Comparison of ENCODE assay signal across 9 cellular contexts in genomic region chr3:68876112-68876713, GRCh38. TPM values are rescaled to one million over a fixed set of nuclear protein-coding genes. Genes with fewer than 3 reads are reported as not detected.
DNase-seq lines count a peak whose midpoint lies in the region; ATAC-seq and TF ChIP-seq lines count a peak whose summit lies in the region.
"Had no signal": no experiment of that assay in that cellular context is flagged by ENCODE, and none has a peak within 500 bp of the region (broad histone marks: within the 10 kb centered on the region; RNA-seq: fewer than 3 reads in every experiment).

No MANE protein-coding gene starts in this region.

- no peak overlapping the region for H3K4me3 Mint-ChIP-seq in CD8-positive, alpha-beta memory T cell

- H3K4me3 ChIP-seq in CD8-positive, alpha-beta memory T cell (ENCODE audit: low read length) = no peak overlapping the region
- H3K4me3 ChIP-seq in WERI-Rb-1 (ENCODE audit: low read depth, low read length) (no peak overlapping the region), fibroblast of the aortic adventitia (ENCODE audit: low read depth, low read length) (no peak overlapping the region)

- peaks cover 7 to 35% of the 10 kb centered on the region in 2 donors for H3K27me3 Mint-ChIP-seq in CD8-positive, alpha-beta memory T cell

- POLR2A ChIA-PET in CD8-positive, alpha-beta memory T cell (lab: Charles Lee) = no interaction called here

- peak in 3 of 5 donors; percentile 28 to 49 (median 42) for DNase-seq in CD8-positive, alpha-beta memory T cell
- DNase-seq in NCI-H1694 (lab: John Stamatoyannopoulos, UW) = peak; percentile 23
- peak; percentile 40 for DNase-seq in WERI-Rb-1
- DNase-seq in fibroblast of the aortic adventitia (ENCODE audit: low read depth) = peak; percentile 82
- no peak for DNase-seq in omental fat pad (ENCODE audit: low spot score)
- DNase-seq in stimulated activated CD8-positive, alpha-beta memory T cell treated with anti-CD3 and anti-CD28 coated beads, Interleukin-4, amount 100 ng/mL, for 48 hours = no peak

- TF ChIP-seq CTCF in WERI-Rb-1 (IDR thresholded peaks at IDR 0.05; ENCODE audit: low read depth, low read length) (peak; percentile 66), fibroblast of the aortic adventitia (IDR thresholded peaks at IDR 0.05; ENCODE audit: insufficient read depth, low read length) (peak; percentile 93), omental fat pad (IDR thresholded peaks at IDR 0.05) (peak in 2 of 3 donors; percentile 22 to 30)

- H3K27ac ChIP-seq in CD8-positive, alpha-beta memory T cell (ENCODE audit: low read depth, low read length) = no peak overlapping the region
- H3K27ac ChIP-seq in WERI-Rb-1 = no peak overlapping the region

- CTCF ChIA-PET in CD8-positive, alpha-beta memory T cell (lab: Charles Lee) = interaction anchor here (0.7 to 6.5 kb wide), 8 partner anchors 11 to 1938 kb away, joined by 3 to 37 read pairs (median 4); no protein-coding TSS in a partner anchor

- peaks cover 0 to 2% (median 0%) of the 10 kb centered on the region in 5 donors for H3K9me3 Mint-ChIP-seq in CD8-positive, alpha-beta memory T cell

- H3K36me3 Mint-ChIP-seq in CD8-positive, alpha-beta memory T cell = no peaks in the 10 kb centered on the region

- no peaks in the 10 kb centered on the region for H3K4me1 ChIP-seq in CD8-positive, alpha-beta memory T cell (ENCODE audit: insufficient read depth, low read length)

- H3K27me3 ChIP-seq in CD8-positive, alpha-beta memory T cell (ENCODE audit: insufficient read depth, low read length, poor library complexity, severe bottlenecking) = no peaks in the 10 kb centered on the region
- no peaks in the 10 kb centered on the region for H3K27me3 ChIP-seq in WERI-Rb-1 (ENCODE audit: insufficient read depth, low read depth, severe bottlenecking)

- H3K9me3 ChIP-seq in CD8-positive, alpha-beta memory T cell (ENCODE audit: low read length) = no peaks in the 10 kb centered on the region
- H3K9me3 ChIP-seq in WERI-Rb-1 (ENCODE audit: severe bottlenecking) = no peaks in the 10 kb centered on the region

- no peaks in the 10 kb centered on the region for H3K36me3 ChIP-seq in CD8-positive, alpha-beta memory T cell (ENCODE audit: insufficient read depth, low read length)
- no peaks in the 10 kb centered on the region for H3K36me3 ChIP-seq in WERI-Rb-1

- no peak overlapping the region for H3K27ac Mint-ChIP-seq in CD8-positive, alpha-beta memory T cell

- peak; percentile 82 for ATAC-seq in GM18517 (IDR thresholded peaks at IDR 0.05; ENCODE audit: unreplicated experiment)
- peak; percentile 83 for ATAC-seq in HG02943 (IDR thresholded peaks at IDR 0.05; ENCODE audit: low read depth, unreplicated experiment)
- no peak for ATAC-seq in omental fat pad (ENCODE audit: low FRiP score)

- H3K4me1 Mint-ChIP-seq in CD8-positive, alpha-beta memory T cell = no peaks in the 10 kb centered on the region

RNA-seq across cellular contexts. Expression of gene TAFA4, which starts 56.1 kb away (rescaled TPM):
- not detected for total RNA-seq in CD8-positive, alpha-beta memory T cell
- not detected for polyA plus RNA-seq in CD8-positive, alpha-beta memory T cell
- total RNA-seq in fibroblast of the aortic adventitia (ENCODE audit: low replicate concordance) (not detected in 2 replicates), omental fat pad (not detected)
- total RNA-seq: activated CD8-positive, alpha-beta memory T cell treated with anti-CD3 and anti-CD28 coated beads for 36 hours had no signal

Comparison
In these comparisons a context has a peak if more than half of its experiments do, and no peak if none do; other contexts are left out.
1. DNase-seq: peak in CD8-positive, alpha-beta memory T cell (3 of 5), NCI-H1694 (single experiment), WERI-Rb-1 (single experiment) and fibroblast of the aortic adventitia (single experiment); none in omental fat pad (single experiment) and stimulated activated CD8-positive, alpha-beta memory T cell treated with anti-CD3 and anti-CD28 coated beads, Interleukin-4, amount 100 ng/mL, for 48 hours (single experiment).
2. CTCF ChIP-seq: peak in every context shown above with its lines; median percentile 93 in fibroblast of the aortic adventitia; 66 in WERI-Rb-1; 26 in omental fat pad.